In genomic region chr9:6646028-6646636, GRCh38 we compare ENCODE assay signal across 8 cellular contexts. TPM values are rescaled to one million over a fixed set of nuclear protein-coding genes. Genes with fewer than 3 reads are reported as not detected.
A peak's percentile ranks its signal among the peaks of the same experiment; 100 is the strongest.
DNase-seq lines count a peak whose midpoint lies in the region; ATAC-seq and TF ChIP-seq lines count a peak whose summit lies in the region.

No MANE protein-coding gene starts in this region.

- RAD21 ChIA-PET in HCT116 (lab: Charles Lee; ENCODE audit: low non-redundant PET in 1 of 2, low total read pairs in 2 of 2, uncharacterized antibody in 2 of 2, unreplicated experiment in 2 of 2): no interaction called here

- H3K9me3 ChIP-seq in BE2C (no peaks in the 10 kb centered on the region), HCT116 (ENCODE audit: control insufficient read depth in 1 of 2, insufficient read depth in 1 of 2, low read depth in 1 of 2, low read length in 2 of 2) (no peaks in the 10 kb centered on the region), iPS-20b (ENCODE audit: insufficient read depth, low read depth, low read length) (no peaks in the 10 kb centered on the region)

- CTCF ChIA-PET in HCT116 (lab: Charles Lee): no interaction called here
- CTCF ChIA-PET in activated CD8-positive, alpha-beta T cell treated with anti-CD3 and anti-CD28 coated beads for 36 hours (lab: Charles Lee): interaction anchor here (1.1 to 1.3 kb wide), 2 partner anchors 31 to 61 kb away, joined by 3 to 5 read pairs; no protein-coding TSS in a partner anchor

- no peaks in the 10 kb centered on the region for H3K36me3 ChIP-seq in BE2C
- H3K36me3 ChIP-seq in HCT116 (ENCODE audit: control insufficient read depth in 1 of 2, insufficient read depth in 2 of 2, low read length in 2 of 2): no peaks in the 10 kb centered on the region
- H3K36me3 ChIP-seq in iPS-20b (ENCODE audit: insufficient read depth, low read depth, low read length): peaks cover 11% of the 10 kb centered on the region

- ATAC-seq in HCT116 (peak; percentile 15; the same call in 1 of the 2 replicates), HG03565 (IDR thresholded peaks at IDR 0.05; ENCODE audit: unreplicated experiment) (no peak)
- ATAC-seq in activated CD8-positive, alpha-beta T cell treated with anti-CD3 and anti-CD28 coated beads for 36 hours: peak; percentile 52

- peaks cover 18% of the 10 kb centered on the region for H3K4me1 Mint-ChIP-seq in activated CD8-positive, alpha-beta T cell treated with anti-CD3 and anti-CD28 coated beads for 36 hours (ENCODE audit: low read depth)

- H3K36me3 Mint-ChIP-seq in activated CD8-positive, alpha-beta T cell treated with anti-CD3 and anti-CD28 coated beads for 36 hours (ENCODE audit: low read depth): no peaks in the 10 kb centered on the region

- H3K9ac ChIP-seq in HCT116 (ENCODE audit: low read length): peak overlapping the region; percentile 55
- peak overlapping the region; percentile 84; the same call in 1 of the 2 replicates for H3K9ac ChIP-seq in iPS-20b (ENCODE audit: low read depth, low read length)

- peak overlapping the region; percentile 63 for H2AFZ ChIP-seq in HCT116 (ENCODE audit: low read depth, low read length, poor library complexity, severe bottlenecking)

- H3K27ac Mint-ChIP-seq in activated CD8-positive, alpha-beta T cell treated with anti-CD3 and anti-CD28 coated beads for 36 hours: no peak overlapping the region

- no peaks in the 10 kb centered on the region for H3K79me2 ChIP-seq in HCT116 (ENCODE audit: insufficient read depth, low read length)

- TF ChIP-seq CTCF in BE2C (IDR thresholded peaks at IDR 0.05; ENCODE audit: low read depth, low read length): no peak
- TF ChIP-seq CTCF in HCT116 (IDR thresholded peaks at IDR 0.05 in 2 of 3, conservative IDR thresholded peaks at IDR 0.05 in 1 of 3; ENCODE audit: borderline replicate concordance in 1 of 3, insufficient read depth in 1 of 3, low read depth in 2 of 3, low read length in 2 of 3): no peak
- TF ChIP-seq CTCF in activated CD8-positive, alpha-beta T cell treated with anti-CD3 and anti-CD28 coated beads for 36 hours (IDR thresholded peaks at IDR 0.05): no peak

- H3K27ac ChIP-seq in HCT116 (ENCODE audit: low read depth, low read length) (peak overlapping the region; percentile 38), iPS-20b (ENCODE audit: low read length) (no peak overlapping the region)

- H3K4me3 Mint-ChIP-seq in activated CD8-positive, alpha-beta T cell treated with anti-CD3 and anti-CD28 coated beads for 36 hours: peak overlapping the region; percentile 69

- no peak for TF ChIP-seq RAD21 in HCT116 (IDR thresholded peaks at IDR 0.05; ENCODE audit: low read depth)

- peak overlapping the region; percentile 34 for H3K4me3 ChIP-seq in BE2C (ENCODE audit: low read depth, low read length)
- H3K4me3 ChIP-seq in HCT116 (replicated peaks in 1 of 2; ENCODE audit: low read depth in 1 of 2, low read length in 2 of 2): peak overlapping the region; percentile 79 to 80
- H3K4me3 ChIP-seq in iPS-20b (ENCODE audit: low read length): peak overlapping the region; percentile 97

- no peaks in the 10 kb centered on the region for H3K9me3 Mint-ChIP-seq in activated CD8-positive, alpha-beta T cell treated with anti-CD3 and anti-CD28 coated beads for 36 hours

- DNase-seq in BE2C: no peak
- no peak for DNase-seq in HCT116 (ENCODE audit: low read depth, low spot score)
- peak; percentile 35 for DNase-seq in activated CD8-positive, alpha-beta T cell treated with anti-CD3 and anti-CD28 coated beads for 36 hours
- peak; percentile 6 to 24 for DNase-seq in stimulated activated CD4-positive, alpha-beta T cell treated with anti-CD3 and anti-CD28 coated beads, Interleukin-4, amount 100 ng/mL, for 4 hours
- no peak for DNase-seq in putamen (ENCODE audit: low spot score)
- no peak for DNase-seq in NCI-H2029 (lab: John Stamatoyannopoulos, UW)

- no peaks in the 10 kb centered on the region for H4K20me1 ChIP-seq in HCT116 (ENCODE audit: insufficient read depth)

- no peak for TF ChIP-seq POLR2A in HCT116 (IDR thresholded peaks at IDR 0.05; ENCODE audit: borderline replicate concordance, extremely low read depth, insufficient read depth, insufficient read length)

- peaks cover 54% of the 10 kb centered on the region for H3K27me3 Mint-ChIP-seq in activated CD8-positive, alpha-beta T cell treated with anti-CD3 and anti-CD28 coated beads for 36 hours

- H3K9me2 ChIP-seq in HCT116 (ENCODE audit: insufficient read depth): no peaks in the 10 kb centered on the region

- H3K27me3 ChIP-seq in BE2C: peaks cover 53% of the 10 kb centered on the region
- H3K27me3 ChIP-seq in HCT116 (ENCODE audit: insufficient read depth, low read length): no peaks in the 10 kb centered on the region
- peaks cover 16% of the 10 kb centered on the region for H3K27me3 ChIP-seq in iPS-20b (ENCODE audit: insufficient read depth, low read length)

- H3K4me2 ChIP-seq in HCT116 (ENCODE audit: low read length): peak overlapping the region; percentile 93

- intact Hi-C loops in HCT116 (cut with micrococcal nuclease): no loop called here
- intact Hi-C loops in activated CD8-positive, alpha-beta T cell treated with anti-CD3 and anti-CD28 coated beads for 36 hours (cut with micrococcal nuclease): no loop called here

- POLR2A ChIA-PET in HCT116 (lab: Charles Lee): no interaction called here
- POLR2A ChIA-PET in activated CD8-positive, alpha-beta T cell treated with anti-CD3 and anti-CD28 coated beads for 36 hours (lab: Charles Lee): interaction anchor here (0.6 to 1.8 kb wide), 2 partner anchors 35 to 876 kb away, joined by 5 read pairs; no protein-coding TSS in a partner anchor

- TSS peak; percentile 78 for BruUV-seq in HCT116 (replicated peaks; lab: Mats Ljungman, UMichigan)

- H3K4me1 ChIP-seq in BE2C: no peaks in the 10 kb centered on the region
- H3K4me1 ChIP-seq in HCT116 (ENCODE audit: control insufficient read depth in 1 of 2, insufficient read depth in 2 of 2, low read length in 2 of 2): peaks cover 4 to 5% of the 10 kb centered on the region in 2 experiments; a peak in 2 of 4 replicates
- peaks cover 10% of the 10 kb centered on the region; the same call in 1 of the 2 replicates for H3K4me1 ChIP-seq in iPS-20b (ENCODE audit: insufficient read depth, low read length)

TF ChIP-seq in HCT116, 20 proteins besides CTCF, POLR2A, EP300 and RAD21:
- TF ChIP-seq ZFX (IDR thresholded peaks at IDR 0.05) (no peak), FOSL1 (IDR thresholded peaks at IDR 0.05; ENCODE audit: low read depth) (no peak), CEBPB (IDR thresholded peaks at IDR 0.05; ENCODE audit: low read depth) (peak; percentile 56), TCF7L2 (IDR thresholded peaks at IDR 0.05; ENCODE audit: borderline replicate concordance, extremely low read depth, insufficient read depth, insufficient read length) (peak; percentile 5), ATF3 (IDR thresholded peaks at IDR 0.05) (no peak), ZNF274 (IDR thresholded peaks at IDR 0.05; ENCODE audit: low read depth, low read length) (no peak), MAX (IDR thresholded peaks at IDR 0.05) (peak; percentile 21; the same call in 1 of the 2 replicates)

RNA-seq across cellular contexts. Expression of gene GLDC, which starts 0.6 kb away (rescaled TPM):
- polyA plus RNA-seq in BE2C (2012; ENCODE audit: insufficient read depth, insufficient read length, low read depth): 3.8 TPM
- 4.9 TPM for total RNA-seq in HCT116 (2021; ENCODE audit: unreplicated experiment)
- 3.3 and 5.6 TPM in 2 replicates for polyA plus RNA-seq in HCT116 (2012)
- total RNA-seq in activated CD8-positive, alpha-beta T cell treated with anti-CD3 and anti-CD28 coated beads for 36 hours: 1 to 10 TPM in 1 of 2 experiments, under 1 TPM in 1; 0.63 to 1.3 TPM

Comparison
In these comparisons a context has a peak if more than half of its experiments do, and no peak if none do; other contexts are left out.
1. DNase-seq: peak in activated CD8-positive, alpha-beta T cell treated with anti-CD3 and anti-CD28 coated beads for 36 hours (single experiment) and stimulated activated CD4-positive, alpha-beta T cell treated with anti-CD3 and anti-CD28 coated beads, Interleukin-4, amount 100 ng/mL, for 4 hours (2 of 2); none in BE2C (single experiment), HCT116 (single experiment), putamen (single experiment) and NCI-H2029 (single experiment).
2. H3K4me3 ChIP-seq: peak in every context shown above with its lines; median percentile 97 in iPS-20b; 80 in HCT116; 34 in BE2C.